ENCODE assay signal across 8 cellular contexts in the genomic region with DNA sequence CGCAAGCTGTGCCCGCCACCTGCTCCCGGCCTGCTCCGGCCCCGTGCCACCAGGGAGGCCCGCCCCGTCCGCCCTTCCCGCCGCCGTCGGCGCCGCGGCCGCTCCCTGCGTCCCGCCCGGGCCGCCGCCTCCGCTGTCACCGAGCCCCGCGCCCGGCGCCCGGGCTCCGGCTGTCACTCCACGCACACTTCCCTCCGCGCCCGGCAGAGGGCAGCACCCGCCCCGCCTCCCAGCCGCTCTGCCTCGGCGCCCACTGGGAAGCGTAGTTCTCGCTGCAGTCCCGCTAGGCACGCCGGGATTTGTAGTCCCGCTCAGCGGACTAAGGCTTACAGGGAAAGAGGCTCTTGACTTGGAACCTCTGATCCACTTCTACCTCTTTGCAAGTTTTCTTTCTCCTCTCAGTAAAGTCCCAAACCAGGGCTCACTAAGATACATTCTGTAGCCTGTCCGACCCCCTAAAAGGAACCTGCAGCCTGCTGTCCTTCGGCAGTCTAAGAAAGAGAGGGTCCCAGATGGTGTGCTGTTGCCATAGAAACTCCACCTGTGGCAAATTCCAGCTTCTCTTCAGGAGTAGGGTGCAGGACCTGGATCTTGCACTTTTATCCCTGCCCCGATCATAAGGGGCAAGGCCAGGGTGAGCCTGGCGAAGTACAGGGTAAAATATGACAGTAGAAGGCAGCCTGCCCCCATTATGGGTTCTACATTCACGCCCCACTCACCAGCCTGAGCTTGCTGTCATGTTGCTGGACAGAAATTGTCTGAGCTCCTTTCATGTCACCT. TPM values are rescaled to one million over a fixed set of nuclear protein-coding genes. Genes with fewer than 3 reads are reported as not detected.
A peak's percentile ranks its signal among the peaks of the same experiment; 100 is the strongest.
DNase-seq lines count a peak whose midpoint lies in the region; ATAC-seq, FAIRE-seq and TF ChIP-seq lines count a peak whose summit lies in the region.

A gene (minus strand): TSS at position 182 of the 780 bp plus-strand sequence. CDS start 44,395 bp downstream, outside the sequence.

- WGBS in right cardiac atrium = 7% methylated on average over 50 of the region's 50 CpGs

- H3K4me3 ChIP-seq in right cardiac atrium (ENCODE audit: low read length) (peak within 1 kb of the TSS; percentile 94), vagina (peak within 1 kb of the TSS; percentile 84 to 94)

- no peaks in the 10 kb centered on the region for H3K27me3 ChIP-seq in right cardiac atrium (ENCODE audit: control insufficient read depth, insufficient read depth)
- no peaks in the 10 kb centered on the region for H3K27me3 ChIP-seq in vagina

- intact Hi-C loops in right cardiac atrium (cut with DNase I) (loop anchor here in 2 of 4 donors (2.0 kb wide), 1 partner anchor 29 kb away; no protein-coding TSS in a partner anchor), vagina (cut with DNase I) (no loop called here)

- H3K36me3 ChIP-seq in vagina = no peaks in the 10 kb centered on the region

- H3K27ac ChIP-seq in right cardiac atrium (ENCODE audit: low read length) (peak within 1 kb of the TSS; percentile 95), vagina (peak within 1 kb of the TSS; percentile 98)

- peak; percentile 98 for FAIRE-seq in GM12892 (lab: Jason Lieb, UNC)

- peaks cover 18% of the 10 kb centered on the region for H3K4me1 ChIP-seq in right cardiac atrium (ENCODE audit: control insufficient read depth, insufficient read depth, low read length)
- peaks cover 40% of the 10 kb centered on the region for H3K4me1 ChIP-seq in vagina

- DNase-seq in GM12892 (ENCODE audit: insufficient read length) (peak; percentile 94), NCI-H146 (lab: John Stamatoyannopoulos, UW) (peak; percentile 94), T-helper 2 cell (peak; percentile 86 to 92 (median 91)), anterior cingulate cortex (lab: John Stamatoyannopoulos, UW) (peak; percentile 31 to 97 (median 90)), right cardiac atrium (peak; percentile 95 to 99 (median 98)), putamen (ENCODE audit: low spot score) (peak; percentile 92), vagina (ENCODE audit: extremely low spot score in 2 of 2) (no peak)

- ATAC-seq in HG02852 (IDR thresholded peaks at IDR 0.05; ENCODE audit: unreplicated experiment) (peak; percentile 41), right cardiac atrium (peak; percentile 69 to 79)

- H3K9me3 ChIP-seq in right cardiac atrium (ENCODE audit: control insufficient read depth, low read length) = no peaks in the 10 kb centered on the region
- no peaks in the 10 kb centered on the region for H3K9me3 ChIP-seq in vagina

- peak; percentile 64 to 83 (median 76) for TF ChIP-seq CTCF in vagina (IDR thresholded peaks at IDR 0.05)

- 0 out of 2 replicates have a peak, but pooled peaks have one; percentile 13 for TF ChIP-seq POLR2A in GM12892 (IDR thresholded peaks at IDR 0.05; ENCODE audit: low read depth, low read length)
- TF ChIP-seq POLR2A in vagina (IDR thresholded peaks at IDR 0.05) = peak in 1 of 2 donors; percentile 77

RNA-seq across cellular contexts. Expression of the gene that starts here (rescaled TPM):
- 55.3 TPM for polyA plus RNA-seq in GM12892 (2012; ENCODE audit: missing spikeins)
- 10 to 100 TPM; 31.6 to 51.1 (median 46.2) TPM for total RNA-seq in right cardiac atrium
- polyA plus RNA-seq in right cardiac atrium = 33.4 TPM
- total RNA-seq in vagina = 37.8 TPM

Comparison
In these comparisons a context has a peak if more than half of its experiments do, and no peak if none do; other contexts are left out.
1. DNase-seq: peak in GM12892 (single experiment), NCI-H146 (single experiment), T-helper 2 cell (5 of 5), anterior cingulate cortex (58 of 58), right cardiac atrium (3 of 3) and putamen (single experiment); none in vagina (0 of 2).